ENCODE assay signal across 8 cellular contexts in the genomic region with DNA sequence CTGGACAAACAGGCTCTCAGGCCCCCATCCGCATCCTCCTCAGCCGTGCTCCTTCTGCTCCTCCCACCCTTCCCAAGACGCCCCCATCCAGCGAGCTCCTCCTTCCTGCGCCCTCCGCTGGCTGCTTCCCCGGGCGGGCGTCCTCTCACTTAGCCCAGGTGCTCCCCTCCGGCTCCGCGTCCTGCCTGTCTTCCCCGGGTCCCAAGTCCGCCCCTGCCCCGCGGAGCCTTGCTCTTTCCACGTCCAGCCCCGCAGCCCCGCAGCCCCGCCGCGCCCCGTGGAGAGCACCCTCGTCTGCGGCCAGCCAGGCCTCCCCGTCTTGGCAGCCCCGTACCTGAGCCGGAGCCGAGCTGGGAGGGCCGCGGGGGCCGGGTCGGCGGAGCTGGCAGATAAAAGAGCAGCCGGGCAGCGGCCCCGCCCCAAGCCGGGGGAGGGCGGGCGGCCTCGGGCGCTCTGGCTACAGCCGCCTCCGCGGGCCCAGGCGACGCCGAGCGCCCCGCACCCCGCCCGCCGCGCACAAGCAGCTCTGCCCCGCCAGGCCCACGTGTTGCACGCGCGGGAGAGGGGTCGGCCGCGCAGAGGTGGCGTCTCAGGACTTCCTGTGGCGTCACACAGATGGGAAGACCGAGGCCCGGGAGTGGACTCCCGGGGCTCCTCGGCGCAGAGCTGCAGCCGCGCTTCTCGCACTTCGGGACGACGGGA. TPM values are rescaled to one million over a fixed set of nuclear protein-coding genes. Genes with fewer than 3 reads are reported as not detected.
DNase-seq lines count a peak whose midpoint lies in the region; ATAC-seq, FAIRE-seq and TF ChIP-seq lines count a peak whose summit lies in the region.

Gene PAQR7 (minus strand): TSS at position 555 of the 702 bp plus-strand sequence. CDS start 11,869 bp downstream, outside the sequence.

- no peak within 1 kb of the TSS for H3K27ac Mint-ChIP-seq in neural crest cell (ENCODE audit: unreplicated experiment)

- peak within 1 kb of the TSS; percentile 90 for H3K4me3 Mint-ChIP-seq in neural crest cell

- peaks cover 3% of the 10 kb centered on the region for H3K27me3 Mint-ChIP-seq in neural crest cell (ENCODE audit: low read depth)

- H3K9me3 ChIP-seq in subcutaneous abdominal adipose tissue (ENCODE audit: control insufficient read depth in 5 of 5, low read length in 5 of 5) = no peaks in the 10 kb centered on the region

- H3K4me1 ChIP-seq in subcutaneous abdominal adipose tissue (ENCODE audit: control insufficient read depth in 5 of 5, insufficient read depth in 5 of 5, low read length in 5 of 5) = peaks cover 2 to 53% (median 36%) of the 10 kb centered on the region in 5 donors

- TF ChIP-seq CTCF in neural crest cell (conservative IDR thresholded peaks at IDR 0.05) = no peak

- ATAC-seq in GM18505 (IDR thresholded peaks at IDR 0.05; ENCODE audit: unreplicated experiment) (no peak), HG03571 (IDR thresholded peaks at IDR 0.05; ENCODE audit: unreplicated experiment) (peak; percentile 44)

- FAIRE-seq in frontal cortex (lab: Jason Lieb, UNC) = no peak

- TF ChIP-seq POLR2A in GM18505 (IDR thresholded peaks at IDR 0.05; ENCODE audit: borderline replicate concordance, extremely low read depth, insufficient read depth, insufficient read length) = peak; percentile 51

- H3K4me1 Mint-ChIP-seq in neural crest cell = peaks cover 15% of the 10 kb centered on the region

- no peaks in the 10 kb centered on the region for H3K27me3 ChIP-seq in subcutaneous abdominal adipose tissue (ENCODE audit: control insufficient read depth in 5 of 5, insufficient read depth in 4 of 5, low read length in 5 of 5)

- no peaks in the 10 kb centered on the region for H3K9me3 Mint-ChIP-seq in neural crest cell

- H3K4me3 ChIP-seq in subcutaneous abdominal adipose tissue (ENCODE audit: low read depth in 1 of 5, low read length in 5 of 5) = peak within 1 kb of the TSS; percentile 62 to 75 (median 70)

- H3K9ac ChIP-seq in subcutaneous abdominal adipose tissue (ENCODE audit: low read length in 5 of 5) = peak within 1 kb of the TSS; percentile 16 to 87 (median 74)

- peak within 1 kb of the TSS; percentile 37 for H3K27ac ChIP-seq in subcutaneous abdominal adipose tissue (ENCODE audit: low read depth, low read length)

- no peaks in the 10 kb centered on the region for H3K36me3 Mint-ChIP-seq in neural crest cell (ENCODE audit: low read depth)

- H3K36me3 ChIP-seq in subcutaneous abdominal adipose tissue (ENCODE audit: control insufficient read depth in 5 of 5, insufficient read depth in 5 of 5, low read length in 5 of 5) = peaks cover 0 to 2% (median 0%) of the 10 kb centered on the region in 5 donors

- DNase-seq in RPMI8226 = peak; percentile 82
- DNase-seq in activated naive CD4-positive, alpha-beta T cell (lab: John Stamatoyannopoulos, UW) = peak in 3 of 4 experiments; percentile 18 to 54 (median 40)
- DNase-seq in frontal cortex (ENCODE audit: low spot score in 2 of 2) = peak; percentile 80 to 84
- DNase-seq in neural crest cell (ENCODE audit: low read depth, low spot score) = peak; percentile 56
- DNase-seq in SKM-1 (lab: John Stamatoyannopoulos, UW; ENCODE audit: unreplicated experiment) = no peak

RNA-seq across cellular contexts. Expression of gene PAQR7, which starts in this region (rescaled TPM):
- total RNA-seq in frontal cortex (8.6 TPM), neural crest cell (12.7 and 13.3 TPM in 2 replicates)
